In genomic region chr2:119126650-119127049, GRCh38 we compare ENCODE assay signal across 8 cellular contexts. TPM values are rescaled to one million over a fixed set of nuclear protein-coding genes. Genes with fewer than 3 reads are reported as not detected.
DNase-seq lines count a peak whose midpoint lies in the region; ATAC-seq and TF ChIP-seq lines count a peak whose summit lies in the region.

No MANE protein-coding gene starts in this region.

- H3K27me3 ChIP-seq in left ventricle myocardium inferior (ENCODE audit: low read depth) = peaks cover 99% of the 10 kb centered on the region

- no peaks in the 10 kb centered on the region for H3K9me3 Mint-ChIP-seq in progenitor cell of endocrine pancreas (ENCODE audit: low read depth)

- no peak for ATAC-seq in HG03439 (IDR thresholded peaks at IDR 0.05; ENCODE audit: unreplicated experiment)

- H3K4me1 ChIP-seq in left ventricle myocardium inferior = no peaks in the 10 kb centered on the region

- no peak overlapping the region for H3K27ac Mint-ChIP-seq in progenitor cell of endocrine pancreas

- peak; percentile 24 for DNase-seq in left ventricle myocardium inferior
- DNase-seq in cardiac septum (ENCODE audit: low spot score) = no peak
- DNase-seq in RKO (ENCODE audit: low spot score) = peak; percentile 10
- peak; percentile 4 to 11 for DNase-seq in cardiac fibroblast (ENCODE audit: low read depth in 2 of 2)
- peak; percentile 27 for DNase-seq in progenitor cell of endocrine pancreas (ENCODE audit: low spot score, unreplicated experiment)
- DNase-seq in NCI-H187 treated with DMSO at 0.1 percent for 48 hours (lab: John Stamatoyannopoulos, UW) = no peak
- no peak for DNase-seq in putamen (ENCODE audit: low spot score)

- H3K27me3 Mint-ChIP-seq in progenitor cell of endocrine pancreas = peaks cover 43% of the 10 kb centered on the region

- no peak overlapping the region for H3K4me3 Mint-ChIP-seq in progenitor cell of endocrine pancreas (ENCODE audit: low read depth)

- H3K4me3 ChIP-seq in left ventricle myocardium inferior = no peak overlapping the region
- H3K4me3 ChIP-seq in cardiac fibroblast (replicated peaks in 1 of 2; ENCODE audit: low read depth in 2 of 2, low read length in 2 of 2) = no peak overlapping the region

- peaks cover 14% of the 10 kb centered on the region for H3K4me1 Mint-ChIP-seq in progenitor cell of endocrine pancreas (ENCODE audit: low read depth)

- intact Hi-C loops in left ventricle myocardium inferior (cut with micrococcal nuclease) = no loop called here
- intact Hi-C loops in cardiac septum (cut with DNase I) = no loop called here

- no peaks in the 10 kb centered on the region for H3K36me3 ChIP-seq in left ventricle myocardium inferior

- H3K36me3 Mint-ChIP-seq in progenitor cell of endocrine pancreas (ENCODE audit: insufficient read depth) = no peaks in the 10 kb centered on the region

- no peak overlapping the region for H3K27ac ChIP-seq in left ventricle myocardium inferior (replicated peaks)

- peak; percentile 52 for TF ChIP-seq CTCF in left ventricle myocardium inferior (IDR thresholded peaks at IDR 0.05; ENCODE audit: borderline replicate concordance)
- TF ChIP-seq CTCF in cardiac fibroblast (IDR thresholded peaks at IDR 0.05; ENCODE audit: low read depth, low read length) = peak; percentile 41
- peak; percentile 58 for TF ChIP-seq CTCF in progenitor cell of endocrine pancreas (IDR thresholded peaks at IDR 0.05; ENCODE audit: unreplicated experiment)

- no peaks in the 10 kb centered on the region for H3K9me3 ChIP-seq in left ventricle myocardium inferior (replicated peaks)

RNA-seq across cellular contexts. Expression of gene C1QL2, which starts 31.9 kb away (rescaled TPM):
- total RNA-seq in left ventricle myocardium inferior (not detected), cardiac septum (not detected), progenitor cell of endocrine pancreas (0.14 and 0.24 TPM in 2 replicates)

Comparison
In these comparisons a context has a peak if more than half of its experiments do, and no peak if none do; other contexts are left out.
1. DNase-seq: peak in left ventricle myocardium inferior (single experiment), RKO (single experiment), cardiac fibroblast (2 of 2) and progenitor cell of endocrine pancreas (single experiment); none in cardiac septum (single experiment), NCI-H187 treated with DMSO at 0.1 percent for 48 hours (single experiment) and putamen (single experiment).
2. Peak in every context shown above with its lines, with median percentiles within 50 percentile points of each other: CTCF ChIP-seq.